33 cellular contexts compared by ENCODE assay signal in the genomic region with DNA sequence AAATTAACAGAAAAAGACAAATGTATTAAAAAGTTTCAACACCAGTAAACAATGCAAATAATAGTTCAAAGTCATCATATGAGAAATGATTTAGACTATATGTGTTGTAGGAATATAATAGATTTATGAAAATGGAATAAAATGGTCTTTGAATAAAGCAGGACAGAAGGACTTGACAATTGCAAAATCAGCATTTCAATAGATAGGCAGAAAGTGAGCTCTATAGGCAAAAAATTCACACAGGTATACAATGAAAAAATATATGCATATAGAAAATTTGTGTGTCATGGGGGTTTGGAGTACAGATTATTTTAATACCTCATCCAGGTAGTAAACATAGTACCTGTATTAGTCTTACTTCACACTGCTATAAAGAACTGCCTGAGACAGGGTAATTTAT.
A peak's percentile ranks its signal among the peaks of the same experiment; 100 is the strongest.
DNase-seq lines count a peak whose midpoint lies in the region; ATAC-seq, FAIRE-seq and TF ChIP-seq lines count a peak whose summit lies in the region.
"Had no signal": no experiment of that assay in that cellular context is flagged by ENCODE, and none has a peak within 500 bp of the region (broad histone marks: within the 10 kb centered on the region; RNA-seq: fewer than 3 reads in every experiment).

No MANE protein-coding gene starts in this region.

- no peak overlapping the region for H2AFZ ChIP-seq in HepG2 (ENCODE audit: low read length)
- H2AFZ ChIP-seq in endothelial cell of umbilical vein (ENCODE audit: low read depth, low read length): no peak overlapping the region

- CTCF ChIA-PET in HepG2 (lab: Yijun Ruan, JAX; ENCODE audit: low intra/inter-chr PET ratio, low total read pairs): no interaction called here
- CTCF ChIA-PET in endothelial cell of umbilical vein (lab: Charles Lee): no interaction called here

- ATAC-seq in HepG2 (no peak), right lobe of liver (no peak), foreskin keratinocyte (no peak)
- ATAC-seq: A549; CD8-positive, alpha-beta T cell had no signal

- H3K79me2 ChIP-seq in HepG2 (ENCODE audit: insufficient read depth, low read length) (no peaks in the 10 kb centered on the region), endothelial cell of umbilical vein (ENCODE audit: control insufficient read depth, insufficient read depth, low read length) (no peaks in the 10 kb centered on the region)

- TF ChIP-seq CTCF in HepG2 (CRISPR knock-in tag; IDR thresholded peaks at IDR 0.05) (no peak), right lobe of liver (IDR thresholded peaks at IDR 0.05) (no peak), endothelial cell of umbilical vein (IDR thresholded peaks at IDR 0.05; ENCODE audit: extremely low read depth in 1 of 2, insufficient read depth in 1 of 2, low read depth in 1 of 2, low read length in 2 of 2) (no peak), tibial artery (IDR thresholded peaks at IDR 0.05) (no peak), foreskin keratinocyte (conservative IDR thresholded peaks at IDR 0.05) (no peak)

- no peaks in the 10 kb centered on the region; the same call in 1 of the 2 replicates for H4K20me1 ChIP-seq in HepG2 (ENCODE audit: insufficient read depth, low read length)
- H4K20me1 ChIP-seq in endothelial cell of umbilical vein (replicated peaks; ENCODE audit: control insufficient read depth, extremely low read depth, insufficient read depth, low read length): no peaks in the 10 kb centered on the region
- H4K20me1 ChIP-seq: BLaER1; BLaER1 treated with 17β-estradiol and CSF1 and Interleukin-3, amounts not matched to agents 10 nM and 100 nM had no signal

- H3K4me2 ChIP-seq in HepG2 (ENCODE audit: low read depth, low read length) (no peak overlapping the region), endothelial cell of umbilical vein (ENCODE audit: insufficient read depth, low read length) (no peak overlapping the region)
- H3K4me2 ChIP-seq: A549; BLaER1; BLaER1 treated with 17β-estradiol and CSF1 and Interleukin-3, amounts not matched to agents 10 nM and 100 nM had no signal

- TF ChIP-seq EP300 in HepG2 (IDR thresholded peaks at IDR 0.05; ENCODE audit: low read depth in 2 of 2, low read length in 2 of 2): no peak
- no peak for TF ChIP-seq EP300 in HepG2 (CRISPR knock-in tag; IDR thresholded peaks at IDR 0.05; ENCODE audit: borderline replicate concordance)

- dilution Hi-C loops in endothelial cell of umbilical vein (cut with MboI; ENCODE audit: extremely low pct_ligation_motif_present, low sequenced_read_pairs): no loop called here

- no peak for TF ChIP-seq RAD21 in HepG2 (CRISPR knock-in tag; IDR thresholded peaks at IDR 0.05)

- intact Hi-C loops in HepG2 (cut with micrococcal nuclease; ENCODE audit: unreplicated experiment): no loop called here
- intact Hi-C loops in right lobe of liver (cut with DNase I): no loop called here
- intact Hi-C loops in endothelial cell of umbilical vein (cut with micrococcal nuclease): no loop called here
- intact Hi-C loops in tibial artery (cut with DNase I; ENCODE audit: low total_unique reads): no loop called here

- H3K27me3 ChIP-seq in HepG2 (ENCODE audit: control insufficient read depth in 1 of 2, insufficient read depth in 2 of 2, low read length in 2 of 2) (no peaks in the 10 kb centered on the region), right lobe of liver (no peaks in the 10 kb centered on the region), endothelial cell of umbilical vein (ENCODE audit: control insufficient read depth in 2 of 2, insufficient read depth in 2 of 2, low read length in 2 of 2) (no peaks in the 10 kb centered on the region), tibial artery (no peaks in the 10 kb centered on the region), foreskin keratinocyte (no peaks in the 10 kb centered on the region)
- H3K27me3 ChIP-seq: BE2C; BLaER1; BLaER1 treated with 17β-estradiol and CSF1 and Interleukin-3, amounts not matched to agents 10 nM and 100 nM had no signal

- H3K9me3 ChIP-seq in HepG2 (ENCODE audit: low read length): no peaks in the 10 kb centered on the region
- no peaks in the 10 kb centered on the region for H3K9me3 ChIP-seq in right lobe of liver
- H3K9me3 ChIP-seq in endothelial cell of umbilical vein (replicated peaks; ENCODE audit: control insufficient read depth, insufficient read depth, low read length): peaks cover 4% of the 10 kb centered on the region
- no peaks in the 10 kb centered on the region for H3K9me3 ChIP-seq in tibial artery
- H3K9me3 ChIP-seq: A549; BLaER1; BLaER1 treated with 17β-estradiol and CSF1 and Interleukin-3, amounts not matched to agents 10 nM and 100 nM; Caco-2 had no signal

- H3K27ac ChIP-seq in HepG2 (ENCODE audit: extremely low read length, insufficient read depth, low read length): no peak overlapping the region
- H3K27ac ChIP-seq in right lobe of liver: no peak overlapping the region
- no peak overlapping the region for H3K27ac ChIP-seq in endothelial cell of umbilical vein (ENCODE audit: insufficient read depth, low read depth, low read length)
- H3K27ac ChIP-seq in tibial artery: peak overlapping the region; percentile 24 to 41
- H3K27ac ChIP-seq in foreskin keratinocyte: no peak overlapping the region
- H3K27ac ChIP-seq: 22Rv1; A549; BLaER1; BLaER1 treated with 17β-estradiol and CSF1 and Interleukin-3, amounts not matched to agents 10 nM and 100 nM; C4-2B had no signal

- no peaks in the 10 kb centered on the region for H3K9me1 ChIP-seq in endothelial cell of umbilical vein (replicated peaks; ENCODE audit: control insufficient read depth, extremely low read depth, insufficient read depth, low read length)

- POLR2A ChIA-PET in HepG2 (lab: Yijun Ruan, JAX): no interaction called here
- POLR2A ChIA-PET in endothelial cell of umbilical vein (lab: Charles Lee): no interaction called here

- no peak for TF ChIP-seq POLR2A in HepG2 (IDR thresholded peaks at IDR 0.05; ENCODE audit: insufficient read depth in 1 of 2, low read depth in 2 of 2, low read length in 2 of 2)
- TF ChIP-seq POLR2A in right lobe of liver (IDR thresholded peaks at IDR 0.05): no peak
- TF ChIP-seq POLR2A in endothelial cell of umbilical vein (IDR thresholded peaks at IDR 0.05; ENCODE audit: low read depth, low read length): no peak

- FAIRE-seq in HepG2 (lab: Jason Lieb, UNC): no peak
- FAIRE-seq in endothelial cell of umbilical vein (lab: Jason Lieb, UNC): peak; percentile 18
- FAIRE-seq: A204.1, A549, D721Med had no signal

- H3K4me1 ChIP-seq in HepG2 (ENCODE audit: insufficient read depth, low read length) (no peaks in the 10 kb centered on the region), right lobe of liver (no peaks in the 10 kb centered on the region), endothelial cell of umbilical vein (ENCODE audit: control insufficient read depth, extremely low read depth, insufficient read depth, low read length) (no peaks in the 10 kb centered on the region), tibial artery (peaks cover 0 to 34% (median 8%) of the 10 kb centered on the region in 4 donors), foreskin keratinocyte (no peaks in the 10 kb centered on the region)
- H3K4me1 ChIP-seq: A549; BE2C; BLaER1; BLaER1 treated with 17β-estradiol and CSF1 and Interleukin-3, amounts not matched to agents 10 nM and 100 nM; Caco-2 had no signal

- no peak overlapping the region for H3K9ac ChIP-seq in HepG2 (ENCODE audit: insufficient read depth, low read depth, low read length)
- no peak overlapping the region for H3K9ac ChIP-seq in endothelial cell of umbilical vein (replicated peaks; ENCODE audit: extremely low read depth, insufficient read depth, low read length)
- H3K9ac ChIP-seq: BLaER1; BLaER1 treated with 17β-estradiol and CSF1 and Interleukin-3, amounts not matched to agents 10 nM and 100 nM had no signal

- BruUV-seq in HepG2 (replicated peaks; lab: Mats Ljungman, UMichigan): no TSS peak
- no TSS peak for BruUV-seq in endothelial cell of umbilical vein (replicated peaks; lab: Mats Ljungman, UMichigan)

- no peak overlapping the region for H3K4me3 ChIP-seq in HepG2 (replicated peaks in 1 of 3; ENCODE audit: insufficient read depth in 1 of 3, low read depth in 2 of 3, low read length in 3 of 3)
- H3K4me3 ChIP-seq in right lobe of liver: no peak overlapping the region
- no peak overlapping the region for H3K4me3 ChIP-seq in endothelial cell of umbilical vein (replicated peaks in 1 of 3; ENCODE audit: insufficient read depth in 1 of 3, low read depth in 1 of 3, low read length in 3 of 3)
- no peak overlapping the region for H3K4me3 ChIP-seq in tibial artery
- H3K4me3 ChIP-seq: A549; BLaER1; BLaER1 treated with 17β-estradiol and CSF1 and Interleukin-3, amounts not matched to agents 10 nM and 100 nM had no signal

- in situ Hi-C loops in HepG2 (cut with HindIII; ENCODE audit: extremely low pct_ligation_motif_present, low pct_unique_long_range_greater_than_20kb): no loop called here

- DNase-seq in HepG2 (ENCODE audit: low spot score): no peak
- DNase-seq in right lobe of liver: no peak
- DNase-seq in endothelial cell of umbilical vein (ENCODE audit: low read depth, low spot score): no peak
- DNase-seq in tibial artery: no peak
- no peak for DNase-seq in HUDEP-2 (lab: John Stamatoyannopoulos, UW; ENCODE audit: unreplicated experiment in 76 of 76)
- DNase-seq in foreskin keratinocyte: no peak
- DNase-seq: 8988T; ACHN; AML-193; BE2C; C1 segment of cervical spinal cord; Caco-2; Calu3; CD4-positive, alpha-beta memory T cell; CD4-positive, alpha-beta T cell; CD4-positive, CD25-positive, alpha-beta regulatory T cell; CD8-positive, alpha-beta memory T cell; CD8-positive, alpha-beta T cell; COR-L47; DMS 273 treated with DMSO at 0.1 percent for 48 hours; DMS153; DMS53; DMS79; DMS79 treated with DMSO at 0.1 percent for 48 hours; DND-41; EL had no signal

- no peaks in the 10 kb centered on the region for H3K36me3 ChIP-seq in HepG2 (replicated peaks in 1 of 2; ENCODE audit: control insufficient read depth in 1 of 2, insufficient read depth in 2 of 2, low read length in 2 of 2)
- no peaks in the 10 kb centered on the region for H3K36me3 ChIP-seq in right lobe of liver
- H3K36me3 ChIP-seq in endothelial cell of umbilical vein (ENCODE audit: control insufficient read depth in 2 of 2, extremely low read depth in 1 of 2, insufficient read depth in 2 of 2, low read length in 2 of 2): no peaks in the 10 kb centered on the region
- no peaks in the 10 kb centered on the region for H3K36me3 ChIP-seq in tibial artery
- H3K36me3 ChIP-seq: BE2C; BLaER1; BLaER1 treated with 17β-estradiol and CSF1 and Interleukin-3, amounts not matched to agents 10 nM and 100 nM had no signal

TF ChIP-seq in HepG2, 621 proteins besides CTCF, POLR2A, EP300 and RAD21 (continues in another document):
- 0 out of 2 replicates have a peak, but pooled peaks have one; percentile 22 for TF ChIP-seq MAFF (IDR thresholded peaks at IDR 0.05; ENCODE audit: low read depth, low read length)
- no peak for TF ChIP-seq MTF1 (CRISPR knock-in tag; IDR thresholded peaks at IDR 0.05)

TF ChIP-seq in endothelial cell of umbilical vein, 7 proteins besides CTCF, POLR2A, EP300 and RAD21 (continues in another document):
- TF ChIP-seq POLR2AphosphoS5 (IDR thresholded peaks at IDR 0.05; ENCODE audit: insufficient read depth, low read depth, low read length) (no peak), GATA2 (IDR thresholded peaks at IDR 0.05; ENCODE audit: insufficient read depth, insufficient read length, low read depth, low read length) (no peak)
- TF ChIP-seq, protein P1, sequence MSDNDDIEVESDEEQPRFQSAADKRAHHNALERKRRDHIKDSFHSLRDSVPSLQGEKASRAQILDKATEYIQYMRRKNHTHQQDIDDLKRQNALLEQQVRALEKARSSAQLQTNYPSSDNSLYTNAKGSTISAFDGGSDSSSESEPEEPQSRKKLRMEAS (IDR thresholded peaks at IDR 0.05; ENCODE audit: insufficient read depth, insufficient read length): no peak

Comparison
In these comparisons a context has a peak if more than half of its experiments do, and no peak if none do; other contexts are left out.
1. H3K27ac ChIP-seq: peak in tibial artery (2 of 2); none in HepG2 (single experiment), right lobe of liver (0 of 3), endothelial cell of umbilical vein (single experiment) and foreskin keratinocyte (single experiment).